8 cellular contexts compared by ENCODE assay signal in the genomic region with DNA sequence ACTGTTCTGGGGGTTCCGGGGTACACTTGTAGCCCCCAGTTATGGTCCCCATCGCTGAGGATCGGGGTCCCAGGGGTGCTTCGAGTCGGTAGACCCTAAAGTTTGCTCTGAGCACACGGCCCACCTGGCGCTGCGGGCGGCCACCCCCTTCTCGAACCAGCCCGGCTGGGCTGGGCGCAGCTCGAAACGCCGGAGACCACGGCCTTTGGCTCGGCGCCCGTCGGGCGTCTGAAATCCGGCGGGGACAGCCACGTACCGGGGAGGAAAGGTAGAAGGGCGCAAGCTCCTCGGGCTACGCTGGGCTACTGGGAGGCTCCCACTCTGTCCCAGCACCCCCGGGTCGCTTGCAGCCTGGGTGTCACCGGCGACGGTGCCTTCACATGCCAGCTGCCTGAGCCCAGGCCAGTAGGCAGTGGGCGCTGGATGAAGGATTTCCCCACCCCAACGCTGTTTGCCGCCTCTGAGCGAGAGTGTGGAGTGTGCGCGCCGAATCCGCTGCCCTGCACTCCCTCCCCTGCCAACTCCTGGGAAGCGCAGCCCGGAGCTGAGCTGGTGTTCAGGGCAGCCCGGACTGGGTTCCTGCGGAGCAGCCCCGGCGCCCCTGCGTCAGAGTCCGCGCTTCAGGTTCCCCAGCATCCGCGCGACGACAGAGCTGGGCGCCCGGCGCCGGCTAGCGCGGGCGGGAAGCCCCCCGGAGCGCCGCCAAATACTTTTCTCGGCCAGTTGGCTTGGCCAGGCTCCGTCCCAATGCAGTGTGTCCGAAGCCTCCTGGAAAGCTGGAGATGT.
DNase-seq lines count a peak whose midpoint lies in the region; ATAC-seq lines count a peak whose summit lies in the region.

No MANE protein-coding gene starts in this region.

- peak; percentile 68 for DNase-seq in DMS53 (lab: John Stamatoyannopoulos, UW)
- peak; percentile 2 for DNase-seq in NCI-H1048 (lab: John Stamatoyannopoulos, UW)
- peak in 38 of 58 donors; percentile 1 to 48 (median 20) for DNase-seq in anterior cingulate cortex (lab: John Stamatoyannopoulos, UW)
- DNase-seq in hypothalamus (lab: John Stamatoyannopoulos, UW), result peak in 34 of 51 donors; percentile 1 to 54 (median 26)
- no peak for DNase-seq in pons (ENCODE audit: low spot score)

- H3K4me1 ChIP-seq in rectal smooth muscle tissue (ENCODE audit: control insufficient read depth, insufficient read depth, low read length), result no peaks in the 10 kb centered on the region

- H3K36me3 ChIP-seq in rectal smooth muscle tissue (ENCODE audit: control insufficient read depth, insufficient read depth, low read length), result no peaks in the 10 kb centered on the region

- peaks cover 8% of the 10 kb centered on the region for H3K27me3 ChIP-seq in rectal smooth muscle tissue (ENCODE audit: control insufficient read depth, insufficient read depth, low read length)

- H3K4me3 ChIP-seq in rectal smooth muscle tissue (ENCODE audit: low read length), result peak overlapping the region; percentile 69

- no peak overlapping the region for H3K9ac ChIP-seq in rectal smooth muscle tissue (ENCODE audit: low read length)

- ATAC-seq in GM18861 (IDR thresholded peaks at IDR 0.05; ENCODE audit: unreplicated experiment) (no peak), GM18858 (IDR thresholded peaks at IDR 0.05; ENCODE audit: unreplicated experiment) (no peak)

- H3K27ac ChIP-seq in rectal smooth muscle tissue (ENCODE audit: low read depth, low read length), result peak overlapping the region; percentile 68
